10 cellular contexts compared by ENCODE assay signal in genomic region chr4:105808459-105809041, GRCh38.
DNase-seq lines count a peak whose midpoint lies in the region; ATAC-seq and TF ChIP-seq lines count a peak whose summit lies in the region.
"Had no signal": no experiment of that assay in that cellular context is flagged by ENCODE, and none has a peak within 500 bp of the region (broad histone marks: within the 10 kb centered on the region; RNA-seq: fewer than 3 reads in every experiment).

No MANE protein-coding gene starts in this region.

- no peak overlapping the region for H3K4me2 ChIP-seq in trophoblast cell (ENCODE audit: low read length)

- H3K14ac ChIP-seq in trophoblast cell (ENCODE audit: low read length), result no peak overlapping the region

- H3K4me3 ChIP-seq in BJ (ENCODE audit: low read depth, low read length), result peak overlapping the region; percentile 29
- H3K4me3 ChIP-seq in SJCRH30, result peak overlapping the region; percentile 46
- no peak overlapping the region for H3K4me3 ChIP-seq in trophoblast cell (ENCODE audit: low read depth, low read length)

- no peak overlapping the region for H3K18ac ChIP-seq in trophoblast cell (ENCODE audit: low read length)

- H3K9me3 ChIP-seq in SJCRH30 (replicated peaks) (no peaks in the 10 kb centered on the region), trophoblast cell (ENCODE audit: insufficient read depth, low read depth, low read length) (no peaks in the 10 kb centered on the region)

- H3K4ac ChIP-seq in trophoblast cell (ENCODE audit: low read depth, low read length), result no peak overlapping the region

- no peak overlapping the region for H4K12ac ChIP-seq in trophoblast cell (ENCODE audit: low read depth, low read length)

- no peak overlapping the region for H3K23ac ChIP-seq in trophoblast cell (ENCODE audit: low read length)

- no peaks in the 10 kb centered on the region for H3K79me1 ChIP-seq in trophoblast cell (ENCODE audit: low read length)

- H3K4me1 ChIP-seq in SJCRH30 (peaks cover 10% of the 10 kb centered on the region), trophoblast cell (ENCODE audit: control insufficient read depth in 1 of 2, insufficient read depth in 2 of 2, low read length in 2 of 2) (no peaks in the 10 kb centered on the region)

- no CpG with 5 or more reads among the region's 6 CpGs for WGBS in trophoblast cell (ENCODE audit: extremely low coverage, insufficient coverage, insufficient read length)

- H2AFZ ChIP-seq in trophoblast cell (ENCODE audit: insufficient read depth, low read length, poor library complexity), result no peak overlapping the region

- H3K27me3 ChIP-seq in BJ (ENCODE audit: control insufficient read depth, insufficient read depth, low read length) (no peaks in the 10 kb centered on the region), SJCRH30 (no peaks in the 10 kb centered on the region), trophoblast cell (ENCODE audit: insufficient read depth, low read length) (no peaks in the 10 kb centered on the region)

- H4K8ac ChIP-seq in trophoblast cell (ENCODE audit: low read depth, low read length), result no peak overlapping the region

- POLR2A ChIA-PET in BJ (lab: Charles Lee), result no interaction called here

- no peak overlapping the region for H2AK5ac ChIP-seq in trophoblast cell (ENCODE audit: low read length)

- H3K36me3 ChIP-seq in BJ (ENCODE audit: control insufficient read depth, insufficient read depth, low read length), result no peaks in the 10 kb centered on the region
- no peaks in the 10 kb centered on the region for H3K36me3 ChIP-seq in SJCRH30
- no peaks in the 10 kb centered on the region for H3K36me3 ChIP-seq in trophoblast cell (ENCODE audit: control insufficient read depth in 1 of 2, insufficient read depth in 2 of 2, low read length in 2 of 2)

- CTCF ChIA-PET in BJ (lab: Yijun Ruan, JAX), result interaction anchor here (0.5 kb wide), 1 partner anchor 33 kb away, joined by 6 read pairs; no protein-coding TSS in a partner anchor

- ATAC-seq in stimulated activated naive CD8-positive, alpha-beta T cell treated with anti-CD3 and anti-CD28 coated beads, Interleukin-15, Interleukin-2, amounts not matched to agents 100 U/mL and 50 U/mL, for 24 hours, result no peak
- ATAC-seq in GM19035 (IDR thresholded peaks at IDR 0.05; ENCODE audit: unreplicated experiment), result no peak

- no peak overlapping the region for H3K9ac ChIP-seq in trophoblast cell (ENCODE audit: low read length)

- H2BK5ac ChIP-seq in trophoblast cell (ENCODE audit: low read depth, low read length, poor library complexity), result no peak overlapping the region

- no peak overlapping the region for H4K91ac ChIP-seq in trophoblast cell (ENCODE audit: low read depth, low read length)

- H3K27ac ChIP-seq in SJCRH30 (peak overlapping the region; percentile 37), trophoblast cell (ENCODE audit: low read depth, low read length) (no peak overlapping the region)

- no peak overlapping the region for H2BK120ac ChIP-seq in trophoblast cell (ENCODE audit: insufficient read depth, low read length, poor library complexity)

- TF ChIP-seq CTCF in BJ (IDR thresholded peaks at IDR 0.05; ENCODE audit: insufficient read depth, low read depth, low read length), result no peak

- DNase-seq in BJ (ENCODE audit: low read depth) (peak; percentile 44), SJCRH30 (peak; percentile 44 to 64), fibroblast of gingiva (ENCODE audit: low read depth) (peak; percentile 88), trophoblast cell (peak; percentile 35 to 78)
- DNase-seq in stimulated activated naive CD8-positive, alpha-beta T cell treated with anti-CD3 and anti-CD28 coated beads, Interleukin-15, Interleukin-2, amounts not matched to agents 100 U/mL and 50 U/mL, for 24 hours, result no peak
- DNase-seq in activated T-cell treated with anti-CD3 and anti-CD28 coated beads, Interleukin-2, amount 50 U/mL, for 1 hour, result no peak
- DNase-seq in activated CD4-positive, alpha-beta T cell treated with anti-CD3 and anti-CD28 coated beads, Interleukin-2, amount 50 U/mL, for 1 hour, result no peak
- DNase-seq: glutamatergic neuron, NCI-H774 had no signal

- H3K79me2 ChIP-seq in trophoblast cell (ENCODE audit: control insufficient read depth, insufficient read depth, low read length, poor library complexity), result no peaks in the 10 kb centered on the region

- H2BK12ac ChIP-seq in trophoblast cell (ENCODE audit: low read length), result no peak overlapping the region

Comparison
In these comparisons a context has a peak if more than half of its experiments do, and no peak if none do; other contexts are left out.
1. DNase-seq: peak in BJ (single experiment), SJCRH30 (2 of 2), fibroblast of gingiva (single experiment) and trophoblast cell (2 of 2); none in stimulated activated naive CD8-positive, alpha-beta T cell treated with anti-CD3 and anti-CD28 coated beads, Interleukin-15, Interleukin-2, amounts not matched to agents 100 U/mL and 50 U/mL, for 24 hours (single experiment), activated T-cell treated with anti-CD3 and anti-CD28 coated beads, Interleukin-2, amount 50 U/mL, for 1 hour (single experiment) and activated CD4-positive, alpha-beta T cell treated with anti-CD3 and anti-CD28 coated beads, Interleukin-2, amount 50 U/mL, for 1 hour (single experiment).